ENCODE assay signal across 9 cellular contexts in genomic region chr4:183960021-183960420, GRCh38. TPM values are rescaled to one million over a fixed set of nuclear protein-coding genes. Genes with fewer than 3 reads are reported as not detected.
A peak's percentile ranks its signal among the peaks of the same experiment; 100 is the strongest.
DNase-seq lines count a peak whose midpoint lies in the region; ATAC-seq and TF ChIP-seq lines count a peak whose summit lies in the region.
"Had no signal": no experiment of that assay in that cellular context is flagged by ENCODE, and none has a peak within 500 bp of the region (broad histone marks: within the 10 kb centered on the region; RNA-seq: fewer than 3 reads in every experiment).

No MANE protein-coding gene starts in this region.

- H3K4me3 ChIP-seq in mammary epithelial cell (replicated peaks in 1 of 3; ENCODE audit: insufficient read depth in 1 of 3, low read depth in 2 of 3, low read length in 3 of 3) (no peak overlapping the region), kidney epithelial cell (ENCODE audit: low read depth, low read length) (no peak overlapping the region)

- no peak overlapping the region for H2AFZ ChIP-seq in mammary epithelial cell (ENCODE audit: low read depth, low read length)

- intact Hi-C loops in mammary epithelial cell (cut with micrococcal nuclease), result no loop called here

- H3K4me2 ChIP-seq in mammary epithelial cell (ENCODE audit: insufficient read depth, low read depth, low read length), result no peak overlapping the region

- no peaks in the 10 kb centered on the region for H3K4me1 ChIP-seq in mammary epithelial cell (ENCODE audit: insufficient read depth, low read length)

- H3K36me3 ChIP-seq in mammary epithelial cell (ENCODE audit: insufficient read depth, low read length), result no peaks in the 10 kb centered on the region
- no peaks in the 10 kb centered on the region for H3K36me3 ChIP-seq in kidney epithelial cell (ENCODE audit: control insufficient read depth, insufficient read depth, low read length)

- H3K27ac ChIP-seq in mammary epithelial cell (ENCODE audit: insufficient read depth, low read depth, low read length), result no peak overlapping the region

- H4K20me1 ChIP-seq in mammary epithelial cell (ENCODE audit: insufficient read depth, low read length), result no peaks in the 10 kb centered on the region

- no peak for ATAC-seq in GM18502 (IDR thresholded peaks at IDR 0.05; ENCODE audit: poor library complexity, unreplicated experiment)
- ATAC-seq in GM21717 (IDR thresholded peaks at IDR 0.05; ENCODE audit: unreplicated experiment), result no peak

- no peak overlapping the region for H3K9ac ChIP-seq in mammary epithelial cell (ENCODE audit: insufficient read depth, low read length)

- no TSS peak for BruUV-seq in mammary epithelial cell (replicated peaks; lab: Mats Ljungman, UMichigan)

- H3K27me3 ChIP-seq in mammary epithelial cell (ENCODE audit: insufficient read depth, low read length), result no peaks in the 10 kb centered on the region
- H3K27me3 ChIP-seq in kidney epithelial cell (ENCODE audit: control insufficient read depth, insufficient read depth, low read length), result no peaks in the 10 kb centered on the region

- 25% methylated on average over 8 of the region's 8 CpGs for WGBS in mammary epithelial cell (ENCODE audit: low coverage, missing lambda C conversion rate)

- in situ Hi-C loops in mammary epithelial cell (cut with MboI; ENCODE audit: low sequenced_read_pairs in 2 of 2), result no loop called here

- no peaks in the 10 kb centered on the region for H3K79me2 ChIP-seq in mammary epithelial cell (ENCODE audit: insufficient read depth, low read length)

- CTCF ChIA-PET in mammary epithelial cell (lab: Charles Lee; ENCODE audit: low non-redundant PET), result no interaction called here

- dilution Hi-C loops in mammary epithelial cell (cut with HindIII; ENCODE audit: low sequenced_read_pairs), result no loop called here

- DNase-seq in AG20443 (ENCODE audit: low spot score) (peak; percentile 25), NCI-H1105 treated with DMSO at 0.1 percent for 48 hours (lab: John Stamatoyannopoulos, UW) (peak; percentile 89), mammary epithelial cell (peak; percentile 56), kidney epithelial cell (ENCODE audit: low read depth) (peak; percentile 34), RPMI8226 (no peak)
- DNase-seq in activated CD8-positive, alpha-beta memory T cell treated with anti-CD3 and anti-CD28 coated beads for 24 hours, result no peak
- DNase-seq: DND-41 had no signal

- H3K9me3 ChIP-seq in mammary epithelial cell (replicated peaks; ENCODE audit: insufficient read depth, low read length), result no peaks in the 10 kb centered on the region

- TF ChIP-seq CTCF in mammary epithelial cell (conservative IDR thresholded peaks at IDR 0.05 in 1 of 2, IDR thresholded peaks at IDR 0.05 in 1 of 2; ENCODE audit: extremely low read depth in 1 of 2, insufficient read depth in 1 of 2, low read depth in 1 of 2, low read length in 2 of 2), result no peak
- TF ChIP-seq CTCF in kidney epithelial cell (IDR thresholded peaks at IDR 0.05; ENCODE audit: insufficient read depth, low read length, poor library complexity, severe bottlenecking), result no peak

RNA-seq across cellular contexts. Expression of gene STOX2, which starts 54.9 kb away (rescaled TPM):
- total RNA-seq in mammary epithelial cell, result 10 to 100 TPM in 1 of 2 donors, 1 to 10 TPM in 1; 2.5 to 15.5 TPM
- 1.8 TPM for polyA plus RNA-seq in mammary epithelial cell
- not detected for polyA minus RNA-seq in mammary epithelial cell
- total RNA-seq in kidney epithelial cell, result 4.4 and 5.5 TPM in 2 replicates

Comparison
In these comparisons a context has a peak if more than half of its experiments do, and no peak if none do; other contexts are left out.
1. DNase-seq: peak in AG20443 (single experiment), NCI-H1105 treated with DMSO at 0.1 percent for 48 hours (single experiment), mammary epithelial cell (single experiment) and kidney epithelial cell (single experiment); none in RPMI8226 (single experiment) and activated CD8-positive, alpha-beta memory T cell treated with anti-CD3 and anti-CD28 coated beads for 24 hours (single experiment).